In the genomic region with DNA sequence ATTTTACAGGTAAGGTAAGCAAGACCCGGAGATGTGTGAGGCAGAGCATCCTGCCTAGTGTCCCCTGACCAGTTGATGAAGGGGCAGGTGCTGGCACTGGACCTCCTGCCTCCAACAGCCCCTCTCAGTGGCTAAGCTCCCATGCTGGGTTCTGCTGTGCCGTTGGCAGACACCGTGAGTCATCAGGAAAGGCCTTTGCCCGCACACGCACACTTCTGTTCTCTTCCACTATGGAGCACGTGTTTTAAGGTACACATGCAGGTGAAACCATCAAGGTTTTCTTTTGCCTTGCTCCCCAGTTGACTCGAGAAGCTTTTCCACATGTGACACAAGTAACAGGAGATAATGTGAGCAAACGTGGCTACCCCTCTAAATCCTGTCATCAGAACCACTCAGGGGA, we compare ENCODE assay signal across 17 cellular contexts.
DNase-seq lines count a peak whose midpoint lies in the region; ATAC-seq, FAIRE-seq and TF ChIP-seq lines count a peak whose summit lies in the region.
"Had no signal": no experiment of that assay in that cellular context is flagged by ENCODE, and none has a peak within 500 bp of the region (broad histone marks: within the 10 kb centered on the region; RNA-seq: fewer than 3 reads in every experiment).

No MANE protein-coding gene starts in this region.

- H2AFZ ChIP-seq in keratinocyte (ENCODE audit: control insufficient read depth, low read length), result no peak overlapping the region

- H3K36me3 ChIP-seq in keratinocyte (ENCODE audit: control insufficient read depth in 2 of 2, extremely low read depth in 1 of 2, insufficient read depth in 2 of 2, low read length in 2 of 2), result no peaks in the 10 kb centered on the region
- H3K36me3 ChIP-seq: HAP-1 had no signal

- H3K4me2 ChIP-seq in keratinocyte (ENCODE audit: control insufficient read depth, extremely low read depth, insufficient read depth, low read depth, low read length), result no peak overlapping the region

- H3K27me3 ChIP-seq in keratinocyte (ENCODE audit: control insufficient read depth, extremely low read depth, insufficient read depth, low read length), result peaks cover 3% of the 10 kb centered on the region

- no peaks in the 10 kb centered on the region for H4K20me1 ChIP-seq in keratinocyte (ENCODE audit: control insufficient read depth, extremely low read depth, insufficient read depth, low read length)

- TF ChIP-seq CTCF in coronary artery (IDR thresholded peaks at IDR 0.05) (no peak), keratinocyte (optimal IDR thresholded peaks at IDR 0.05 in 1 of 3, IDR thresholded peaks at IDR 0.05 in 1 of 3, conservative IDR thresholded peaks at IDR 0.05 in 1 of 3; ENCODE audit: extremely low read depth in 1 of 3, insufficient read depth in 2 of 3, low read length in 3 of 3) (no peak)

- H3K9ac ChIP-seq in keratinocyte (ENCODE audit: control insufficient read depth, extremely low read depth, insufficient read depth, low read length), result no peak overlapping the region

- no peak for ATAC-seq in GM21381 (IDR thresholded peaks at IDR 0.05; ENCODE audit: unreplicated experiment)

- FAIRE-seq in keratinocyte (lab: Jason Lieb, UNC), result peak; percentile 66
- FAIRE-seq: A204.1, D721Med, GM12892, H1 had no signal

- peaks cover 7% of the 10 kb centered on the region for H3K4me1 ChIP-seq in keratinocyte (ENCODE audit: control insufficient read depth, extremely low read depth, insufficient read depth, low read length)
- H3K4me1 ChIP-seq: HAP-1 had no signal

- no peaks in the 10 kb centered on the region for H3K9me1 ChIP-seq in keratinocyte (ENCODE audit: control insufficient read depth, extremely low read depth, insufficient read depth, low read length)

- H3K9me3 ChIP-seq in keratinocyte (ENCODE audit: control insufficient read depth, low read depth, low read length), result no peaks in the 10 kb centered on the region
- H3K9me3 ChIP-seq: HAP-1 had no signal

- H3K27ac ChIP-seq in coronary artery, result no peak overlapping the region
- no peak overlapping the region for H3K27ac ChIP-seq in keratinocyte (ENCODE audit: control insufficient read depth, insufficient read depth, low read length)
- H3K27ac ChIP-seq: C4-2B had no signal

- intact Hi-C loops in head of caudate nucleus (cut with DNase I), result no loop called here

- dilution Hi-C loops in keratinocyte (cut with MboI; ENCODE audit: extremely low pct_ligation_motif_present, low sequenced_read_pairs), result no loop called here

- H3K4me3 ChIP-seq in coronary artery (no peak overlapping the region), keratinocyte (ENCODE audit: control insufficient read depth in 2 of 3, extremely low read depth in 1 of 3, insufficient read depth in 2 of 3, low read depth in 1 of 3, low read length in 3 of 3) (no peak overlapping the region)
- H3K4me3 ChIP-seq: HAP-1 had no signal

- DNase-seq in Daoy (ENCODE audit: low read depth) (peak; percentile 35), HT1080 (ENCODE audit: low read depth) (peak; percentile 11), coronary artery (ENCODE audit: low spot score) (peak; percentile 22), keratinocyte (ENCODE audit: low read depth, low spot score) (peak; percentile 15), C1 segment of cervical spinal cord (lab: John Stamatoyannopoulos, UW) (no peak), head of caudate nucleus (no peak)
- DNase-seq: CD4-positive, alpha-beta memory T cell; DMS153; DMS79 treated with DMSO at 0.1 percent for 48 hours; GDM1 had no signal

- H3K79me2 ChIP-seq in keratinocyte (ENCODE audit: control insufficient read depth, insufficient read depth, low read length), result no peaks in the 10 kb centered on the region

Comparison
In these comparisons a context has a peak if more than half of its experiments do, and no peak if none do; other contexts are left out.
1. DNase-seq: peak in Daoy (single experiment), HT1080 (single experiment), coronary artery (single experiment) and keratinocyte (single experiment); none in C1 segment of cervical spinal cord (0 of 14) and head of caudate nucleus (0 of 42).